In the genomic region with DNA sequence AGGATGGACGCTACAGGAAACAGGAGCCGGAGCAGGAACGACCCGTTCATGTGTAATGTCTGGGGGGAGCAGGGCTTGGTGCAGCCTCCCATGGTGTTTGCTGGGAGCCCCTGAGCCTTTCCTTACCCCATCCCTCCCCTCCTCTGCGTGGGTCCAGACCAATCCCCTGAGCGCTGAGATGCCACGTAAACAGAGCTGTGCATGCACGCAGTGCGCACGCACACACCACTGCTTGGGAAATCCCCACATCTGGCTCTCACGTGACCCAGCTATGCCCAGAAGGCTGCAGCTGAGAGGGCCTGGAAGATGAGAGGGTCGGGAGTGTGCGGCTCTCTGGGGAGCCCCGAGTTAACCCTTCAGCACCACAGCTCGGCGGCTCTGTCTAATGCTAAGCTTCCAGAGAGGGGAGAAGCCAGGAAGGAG, we compare ENCODE assay signal across 8 cellular contexts.
DNase-seq lines count a peak whose midpoint lies in the region; ATAC-seq and FAIRE-seq lines count a peak whose summit lies in the region.

No MANE protein-coding gene starts in this region.

- peak in 12 of 14 donors; percentile 4 to 78 (median 52) for DNase-seq in C1 segment of cervical spinal cord (lab: John Stamatoyannopoulos, UW)
- DNase-seq in Karpas-422: peak; percentile 57
- peak; percentile 88 for DNase-seq in activated CD8-positive, alpha-beta memory T cell treated with anti-CD3 and anti-CD28 coated beads for 24 hours
- DNase-seq in stimulated activated CD8-positive, alpha-beta memory T cell treated with anti-CD3 and anti-CD28 coated beads, Interleukin-4, amount 100 ng/mL, for 48 hours: peak; percentile 82
- no peak for DNase-seq in RCC 7860 (ENCODE audit: low spot score)

- no peaks in the 10 kb centered on the region for H3K79me2 ChIP-seq in Karpas-422 (ENCODE audit: low read length)

- H3K27ac ChIP-seq in Karpas-422 (ENCODE audit: low read length): no peak overlapping the region

- peaks cover 5% of the 10 kb centered on the region for H3K4me1 ChIP-seq in Karpas-422 (ENCODE audit: low read length)
- no peaks in the 10 kb centered on the region for H3K4me1 ChIP-seq in endocrine pancreas (ENCODE audit: control insufficient read depth, insufficient read depth, low read length)
- H3K4me1 ChIP-seq in mucosa of stomach (ENCODE audit: control insufficient read depth, insufficient read depth, low read length): no peaks in the 10 kb centered on the region

- no peaks in the 10 kb centered on the region for H3K9me2 ChIP-seq in Karpas-422 (replicated peaks; ENCODE audit: insufficient read depth, low read length)

- H2AFZ ChIP-seq in Karpas-422 (ENCODE audit: low read length): no peak overlapping the region

- ATAC-seq in GM19468 (IDR thresholded peaks at IDR 0.05; ENCODE audit: extremely low read depth, unreplicated experiment): peak; percentile 24

- no peak overlapping the region for H3K9ac ChIP-seq in Karpas-422 (ENCODE audit: low read length)
- peak overlapping the region; percentile 8 for H3K9ac ChIP-seq in endocrine pancreas (ENCODE audit: control insufficient read depth, insufficient read depth, low read length)
- H3K9ac ChIP-seq in mucosa of stomach (ENCODE audit: low read length): peak overlapping the region; percentile 2

- H3K36me3 ChIP-seq in Karpas-422 (ENCODE audit: insufficient read depth, low read length) (no peaks in the 10 kb centered on the region), endocrine pancreas (ENCODE audit: control insufficient read depth, insufficient read depth, low read length) (no peaks in the 10 kb centered on the region), mucosa of stomach (ENCODE audit: control insufficient read depth, insufficient read depth, low read length) (no peaks in the 10 kb centered on the region)

- H3K4me3 ChIP-seq in Karpas-422 (ENCODE audit: low read length) (no peak overlapping the region), endocrine pancreas (ENCODE audit: control insufficient read depth, insufficient read depth, low read length) (no peak overlapping the region), mucosa of stomach (ENCODE audit: low read length) (no peak overlapping the region)

- H3K9me3 ChIP-seq in Karpas-422 (ENCODE audit: low read length): no peaks in the 10 kb centered on the region
- H3K9me3 ChIP-seq in endocrine pancreas (ENCODE audit: control insufficient read depth, low read length): no peaks in the 10 kb centered on the region
- H3K9me3 ChIP-seq in mucosa of stomach (ENCODE audit: control insufficient read depth, low read length): no peaks in the 10 kb centered on the region

- no peak overlapping the region for H3K4me2 ChIP-seq in Karpas-422 (ENCODE audit: low read depth, low read length, poor library complexity, severe bottlenecking)

- H3K27me3 ChIP-seq in Karpas-422 (ENCODE audit: low read length) (no peaks in the 10 kb centered on the region), endocrine pancreas (ENCODE audit: control insufficient read depth, insufficient read depth, low read length) (no peaks in the 10 kb centered on the region), mucosa of stomach (ENCODE audit: control insufficient read depth, insufficient read depth, low read length) (no peaks in the 10 kb centered on the region)

- no peaks in the 10 kb centered on the region for H4K20me1 ChIP-seq in Karpas-422 (ENCODE audit: insufficient read depth, low read depth, low read length)

- FAIRE-seq in RCC 7860 (lab: Jason Lieb, UNC): no peak
